Comparison of ENCODE assay signal across 8 cellular contexts in the genomic region with DNA sequence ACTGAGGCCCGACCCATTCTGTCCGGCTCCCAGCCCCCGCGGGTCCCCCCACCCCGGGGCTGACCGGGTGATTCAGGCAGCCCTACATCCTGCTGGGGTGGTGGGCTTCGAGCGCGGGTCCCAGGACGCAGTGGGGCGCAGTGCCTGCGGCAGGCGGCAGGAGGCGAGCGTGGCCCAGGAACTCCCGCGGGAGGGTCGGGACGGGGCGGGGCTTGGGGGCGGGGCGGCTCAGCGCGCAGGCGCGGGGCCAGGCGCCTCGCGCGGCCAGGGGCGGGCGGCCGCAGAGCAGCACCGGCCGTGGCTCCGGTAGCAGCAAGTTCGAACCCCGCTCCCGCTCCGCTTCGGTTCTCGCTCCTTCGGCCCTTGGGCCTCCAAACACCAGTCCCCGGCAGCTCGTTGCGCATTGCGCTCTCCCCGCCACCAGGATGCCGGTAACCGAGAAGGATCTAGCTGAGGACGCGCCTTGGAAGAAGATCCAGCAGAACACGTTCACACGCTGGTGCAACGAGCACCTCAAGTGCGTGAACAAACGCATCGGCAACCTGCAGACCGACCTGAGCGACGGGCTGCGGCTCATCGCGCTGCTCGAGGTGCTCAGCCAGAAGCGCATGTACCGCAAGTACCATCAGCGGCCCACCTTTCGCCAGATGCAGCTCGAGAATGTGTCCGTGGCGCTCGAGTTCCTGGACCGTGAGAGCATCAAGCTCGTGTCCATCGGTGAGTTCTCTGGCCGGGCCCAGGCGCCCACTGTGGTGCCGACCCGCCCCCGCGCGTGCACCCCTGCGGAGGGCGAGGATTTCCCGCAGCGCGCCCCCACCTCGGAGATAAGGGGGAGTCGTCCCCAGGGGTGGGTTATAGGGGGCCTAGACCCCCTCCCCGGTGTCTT. TPM values are rescaled to one million over a fixed set of nuclear protein-coding genes. Genes with fewer than 3 reads are reported as not detected.
DNase-seq lines count a peak whose midpoint lies in the region; ATAC-seq and TF ChIP-seq lines count a peak whose summit lies in the region.

A gene with protein sequence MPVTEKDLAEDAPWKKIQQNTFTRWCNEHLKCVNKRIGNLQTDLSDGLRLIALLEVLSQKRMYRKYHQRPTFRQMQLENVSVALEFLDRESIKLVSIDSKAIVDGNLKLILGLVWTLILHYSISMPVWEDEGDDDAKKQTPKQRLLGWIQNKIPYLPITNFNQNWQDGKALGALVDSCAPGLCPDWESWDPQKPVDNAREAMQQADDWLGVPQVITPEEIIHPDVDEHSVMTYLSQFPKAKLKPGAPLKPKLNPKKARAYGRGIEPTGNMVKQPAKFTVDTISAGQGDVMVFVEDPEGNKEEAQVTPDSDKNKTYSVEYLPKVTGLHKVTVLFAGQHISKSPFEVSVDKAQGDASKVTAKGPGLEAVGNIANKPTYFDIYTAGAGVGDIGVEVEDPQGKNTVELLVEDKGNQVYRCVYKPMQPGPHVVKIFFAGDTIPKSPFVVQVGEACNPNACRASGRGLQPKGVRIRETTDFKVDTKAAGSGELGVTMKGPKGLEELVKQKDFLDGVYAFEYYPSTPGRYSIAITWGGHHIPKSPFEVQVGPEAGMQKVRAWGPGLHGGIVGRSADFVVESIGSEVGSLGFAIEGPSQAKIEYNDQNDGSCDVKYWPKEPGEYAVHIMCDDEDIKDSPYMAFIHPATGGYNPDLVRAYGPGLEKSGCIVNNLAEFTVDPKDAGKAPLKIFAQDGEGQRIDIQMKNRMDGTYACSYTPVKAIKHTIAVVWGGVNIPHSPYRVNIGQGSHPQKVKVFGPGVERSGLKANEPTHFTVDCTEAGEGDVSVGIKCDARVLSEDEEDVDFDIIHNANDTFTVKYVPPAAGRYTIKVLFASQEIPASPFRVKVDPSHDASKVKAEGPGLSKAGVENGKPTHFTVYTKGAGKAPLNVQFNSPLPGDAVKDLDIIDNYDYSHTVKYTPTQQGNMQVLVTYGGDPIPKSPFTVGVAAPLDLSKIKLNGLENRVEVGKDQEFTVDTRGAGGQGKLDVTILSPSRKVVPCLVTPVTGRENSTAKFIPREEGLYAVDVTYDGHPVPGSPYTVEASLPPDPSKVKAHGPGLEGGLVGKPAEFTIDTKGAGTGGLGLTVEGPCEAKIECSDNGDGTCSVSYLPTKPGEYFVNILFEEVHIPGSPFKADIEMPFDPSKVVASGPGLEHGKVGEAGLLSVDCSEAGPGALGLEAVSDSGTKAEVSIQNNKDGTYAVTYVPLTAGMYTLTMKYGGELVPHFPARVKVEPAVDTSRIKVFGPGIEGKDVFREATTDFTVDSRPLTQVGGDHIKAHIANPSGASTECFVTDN (N-terminal part only) (plus strand): TSS at position 283 of the 886 bp plus-strand sequence. CDS start 143 bp downstream, at position 426.

- H3K4me1 ChIP-seq in ACC112 (ENCODE audit: control insufficient read depth, insufficient read depth, low read length, unreplicated experiment) (peaks cover 40% of the 10 kb centered on the region), esophagus muscularis mucosa (peaks cover 23 to 58% (median 49%) of the 10 kb centered on the region in 4 donors)

- TF ChIP-seq EP300 in esophagus muscularis mucosa (IDR thresholded peaks at IDR 0.05): no peak

- TF ChIP-seq CTCF in esophagus muscularis mucosa (IDR thresholded peaks at IDR 0.05): peak; percentile 93 to 94 (median 94)

- no peaks in the 10 kb centered on the region for H3K9me3 ChIP-seq in esophagus muscularis mucosa

- H3K4me3 ChIP-seq in ACC112 (ENCODE audit: low read depth, low read length): peak within 1 kb of the TSS; percentile 95
- H3K4me3 ChIP-seq in esophagus muscularis mucosa: peak within 1 kb of the TSS; percentile 77 to 95 (median 86)

- ATAC-seq in GM18517 (IDR thresholded peaks at IDR 0.05; ENCODE audit: unreplicated experiment) (peak; percentile 41), HG03135 (IDR thresholded peaks at IDR 0.05; ENCODE audit: unreplicated experiment) (peak; percentile 62)
- peak; percentile 89 to 90 for ATAC-seq in activated T-cell treated with anti-CD3 and anti-CD28 coated beads, Interleukin-2, amount 50 U/mL, for 4 hours
- peak; percentile 84 for ATAC-seq in stimulated activated effector memory CD8-positive, alpha-beta T cell treated with anti-CD3 and anti-CD28 coated beads, Interleukin-12 subunit alpha, Interleukin-12 subunit beta, amount 100 ng/mL, for 72 hours

- H3K79me2 ChIP-seq in ACC112 (ENCODE audit: control insufficient read depth, insufficient read depth, low read length, unreplicated experiment): peaks cover 50% of the 10 kb centered on the region

- H3K27me3 Mint-ChIP-seq in activated T-cell treated with anti-CD3 and anti-CD28 coated beads, Interleukin-2, amount 50 U/mL, for 4 hours (ENCODE audit: low read depth): no peaks in the 10 kb centered on the region

- intact Hi-C loops in esophagus muscularis mucosa (cut with DNase I): loop anchor here (5.0 to 10.0 kb wide), 4 partner anchors 94 to 296 kb away; a partner anchor contains a TSS

- no peaks in the 10 kb centered on the region for H3K36me3 ChIP-seq in ACC112 (ENCODE audit: insufficient read depth, low read length)
- H3K36me3 ChIP-seq in esophagus muscularis mucosa: no peaks in the 10 kb centered on the region

- peak; percentile 86 for DNase-seq in OCI-M1 (lab: John Stamatoyannopoulos, UW)
- peak; percentile 74 for DNase-seq in activated T-cell treated with anti-CD3 and anti-CD28 coated beads, Interleukin-2, amount 50 U/mL, for 4 hours
- no peak for DNase-seq in esophagus muscularis mucosa (ENCODE audit: extremely low spot score)
- peak; percentile 61 for DNase-seq in myocyte (ENCODE audit: low read depth)
- DNase-seq in stimulated activated effector memory CD8-positive, alpha-beta T cell treated with anti-CD3 and anti-CD28 coated beads, Interleukin-12 subunit alpha, Interleukin-12 subunit beta, amount 100 ng/mL, for 72 hours (ENCODE audit: low spot score in 2 of 2): peak; percentile 82 to 88

- H3K36me3 Mint-ChIP-seq in activated T-cell treated with anti-CD3 and anti-CD28 coated beads, Interleukin-2, amount 50 U/mL, for 4 hours (ENCODE audit: insufficient read depth): peaks cover 2% of the 10 kb centered on the region
- H3K36me3 Mint-ChIP-seq in stimulated activated effector memory CD8-positive, alpha-beta T cell treated with anti-CD3 and anti-CD28 coated beads, Interleukin-12 subunit alpha, Interleukin-12 subunit beta, amount 100 ng/mL, for 72 hours: no peaks in the 10 kb centered on the region

- peak; percentile 9 for TF ChIP-seq POLR2A in esophagus muscularis mucosa (IDR thresholded peaks at IDR 0.05; ENCODE audit: low read depth)

- WGBS in esophagus muscularis mucosa: 0% methylated on average over 6 of the region's 91 CpGs

- peak within 1 kb of the TSS; percentile 88 for H2AFZ ChIP-seq in ACC112 (ENCODE audit: low read length, unreplicated experiment)

- peak within 1 kb of the TSS; percentile 67 for H3K27ac Mint-ChIP-seq in stimulated activated effector memory CD8-positive, alpha-beta T cell treated with anti-CD3 and anti-CD28 coated beads, Interleukin-12 subunit alpha, Interleukin-12 subunit beta, amount 100 ng/mL, for 72 hours

- H3K27ac ChIP-seq in ACC112 (ENCODE audit: low read depth, low read length) (no peak within 1 kb of the TSS; the same call in 1 of the 2 replicates), esophagus muscularis mucosa (replicated peaks in 1 of 4) (peak within 1 kb of the TSS; percentile 87 to 92 (median 88))

- no peaks in the 10 kb centered on the region for H3K9me3 Mint-ChIP-seq in activated T-cell treated with anti-CD3 and anti-CD28 coated beads, Interleukin-2, amount 50 U/mL, for 4 hours
- H3K9me3 Mint-ChIP-seq in stimulated activated effector memory CD8-positive, alpha-beta T cell treated with anti-CD3 and anti-CD28 coated beads, Interleukin-12 subunit alpha, Interleukin-12 subunit beta, amount 100 ng/mL, for 72 hours: no peaks in the 10 kb centered on the region

- peak within 1 kb of the TSS; percentile 89 for H3K4me3 Mint-ChIP-seq in activated T-cell treated with anti-CD3 and anti-CD28 coated beads, Interleukin-2, amount 50 U/mL, for 4 hours
- H3K4me3 Mint-ChIP-seq in stimulated activated effector memory CD8-positive, alpha-beta T cell treated with anti-CD3 and anti-CD28 coated beads, Interleukin-12 subunit alpha, Interleukin-12 subunit beta, amount 100 ng/mL, for 72 hours: peak within 1 kb of the TSS; percentile 76

- H3K4me1 Mint-ChIP-seq in activated T-cell treated with anti-CD3 and anti-CD28 coated beads, Interleukin-2, amount 50 U/mL, for 4 hours (ENCODE audit: low read depth): peaks cover 32% of the 10 kb centered on the region
- peaks cover 27% of the 10 kb centered on the region for H3K4me1 Mint-ChIP-seq in stimulated activated effector memory CD8-positive, alpha-beta T cell treated with anti-CD3 and anti-CD28 coated beads, Interleukin-12 subunit alpha, Interleukin-12 subunit beta, amount 100 ng/mL, for 72 hours

- no peaks in the 10 kb centered on the region for H3K27me3 ChIP-seq in ACC112 (ENCODE audit: insufficient read depth, low read length)
- H3K27me3 ChIP-seq in esophagus muscularis mucosa: no peaks in the 10 kb centered on the region

RNA-seq across cellular contexts. Expression of the gene that starts here (rescaled TPM):
- 10 to 100 TPM; 16.4 to 23.4 (median 19.4) TPM for total RNA-seq in activated T-cell treated with anti-CD3 and anti-CD28 coated beads, Interleukin-2, amount 50 U/mL, for 4 hours
- 100 to 1,000 TPM in 2 of 4 donors, 10 to 100 TPM in 2; 61.9 to 114 (median 89.9) TPM for total RNA-seq in esophagus muscularis mucosa
- 4.4 and 7.8 TPM in 2 replicates for total RNA-seq in myocyte
- 50.5 TPM for polyA plus RNA-seq in myocyte (2012)
